In genomic region chr2:234075947-234076346, GRCh38 we compare ENCODE assay signal across 22 cellular contexts. TPM values are rescaled to one million over a fixed set of nuclear protein-coding genes. Genes with fewer than 3 reads are reported as not detected.
DNase-seq lines count a peak whose midpoint lies in the region; ATAC-seq and TF ChIP-seq lines count a peak whose summit lies in the region.
"Had no signal": no experiment of that assay in that cellular context is flagged by ENCODE, and none has a peak within 500 bp of the region (broad histone marks: within the 10 kb centered on the region; RNA-seq: fewer than 3 reads in every experiment).

No MANE protein-coding gene starts in this region.

- peaks cover 0 to 2% of the 10 kb centered on the region in 2 donors for H3K9me3 Mint-ChIP-seq in stimulated activated naive CD8-positive, alpha-beta T cell treated with anti-CD3 and anti-CD28 coated beads, Interleukin-15, amount 100 ng/mL, for 72 hours
- H3K9me3 Mint-ChIP-seq in naive thymus-derived CD8-positive, alpha-beta T cell, result peaks cover 0 to 1% (median 0%) of the 10 kb centered on the region in 9 donors
- H3K9me3 Mint-ChIP-seq: CD4-positive, alpha-beta T cell had no signal

- no peak overlapping the region for H3K4me3 Mint-ChIP-seq in stimulated activated naive CD8-positive, alpha-beta T cell treated with anti-CD3 and anti-CD28 coated beads, Interleukin-15, amount 100 ng/mL, for 72 hours
- H3K4me3 Mint-ChIP-seq in naive thymus-derived CD8-positive, alpha-beta T cell, result peak overlapping the region in 6 of 10 donors; percentile 18 to 72 (median 58)
- H3K4me3 Mint-ChIP-seq: CD4-positive, alpha-beta T cell; GM23338 had no signal

- no peaks in the 10 kb centered on the region for H3K36me3 Mint-ChIP-seq in naive thymus-derived CD8-positive, alpha-beta T cell

- no peak for TF ChIP-seq POLR2A in lower leg skin (IDR thresholded peaks at IDR 0.05)

- ATAC-seq in stimulated activated naive CD8-positive, alpha-beta T cell treated with anti-CD3 and anti-CD28 coated beads, Interleukin-15, amount 100 ng/mL, for 72 hours, result peak; percentile 9
- no peak for ATAC-seq in stimulated activated naive CD8-positive, alpha-beta T cell treated with anti-CD3 and anti-CD28 coated beads, Interleukin-15, Interleukin-2, amounts not matched to agents 100 U/mL and 50 U/mL, for 24 hours
- ATAC-seq in naive thymus-derived CD8-positive, alpha-beta T cell, result no peak
- ATAC-seq: GM23338 had no signal

- TF ChIP-seq CTCF in lower leg skin (IDR thresholded peaks at IDR 0.05), result no peak

- H3K4me3 ChIP-seq in lower leg skin (ENCODE audit: low read depth, poor library complexity, severe bottlenecking), result no peak overlapping the region
- H3K4me3 ChIP-seq: GM23338, HAP-1 had no signal

- intact Hi-C loops in lower leg skin (cut with DNase I; ENCODE audit: low total_unique reads), result no loop called here

- WGBS in lower leg skin, 2 donors, result 85 to 86% methylated on average over 8 of the region's 8 CpGs

- no peaks in the 10 kb centered on the region for H3K27me3 Mint-ChIP-seq in stimulated activated naive CD8-positive, alpha-beta T cell treated with anti-CD3 and anti-CD28 coated beads, Interleukin-15, amount 100 ng/mL, for 72 hours
- H3K27me3 Mint-ChIP-seq in naive thymus-derived CD8-positive, alpha-beta T cell, result peaks cover 0 to 2% (median 0%) of the 10 kb centered on the region in 5 donors
- H3K27me3 Mint-ChIP-seq: CD4-positive, alpha-beta T cell had no signal

- H3K27ac Mint-ChIP-seq in stimulated activated naive CD8-positive, alpha-beta T cell treated with anti-CD3 and anti-CD28 coated beads, Interleukin-15, amount 100 ng/mL, for 72 hours, result no peak overlapping the region
- H3K27ac Mint-ChIP-seq in naive thymus-derived CD8-positive, alpha-beta T cell, result peak overlapping the region in 3 of 10 donors; percentile 53 to 80 (median 70)
- H3K27ac Mint-ChIP-seq: CD4-positive, alpha-beta T cell; GM23338 had no signal

- POLR2A ChIA-PET in naive thymus-derived CD8-positive, alpha-beta T cell (lab: Charles Lee), result no interaction called here

- DNase-seq in stimulated activated naive CD8-positive, alpha-beta T cell treated with anti-CD3 and anti-CD28 coated beads, Interleukin-15, amount 100 ng/mL, for 72 hours, result no peak
- DNase-seq in stimulated activated naive CD8-positive, alpha-beta T cell treated with anti-CD3 and anti-CD28 coated beads, Interleukin-15, Interleukin-2, amounts not matched to agents 100 U/mL and 50 U/mL, for 24 hours, result no peak
- DNase-seq in cerebellum (ENCODE audit: low spot score) (peak; percentile 12), DMS53 (lab: John Stamatoyannopoulos, UW) (no peak), lower leg skin (ENCODE audit: low spot score in 2 of 2) (no peak)
- no peak for DNase-seq in naive thymus-derived CD8-positive, alpha-beta T cell
- DNase-seq in stimulated activated CD4-positive, alpha-beta T cell treated with anti-CD3 and anti-CD28 coated beads, Interleukin-4, amount 100 ng/mL, for 4 hours, result no peak
- DNase-seq: BE2C; CD4-positive, alpha-beta T cell; COR-L47; DMS79 treated with DMSO at 0.1 percent for 48 hours; IMR-90; NCI-H1105; NCI-H146; NCI-H2029; NCI-H2227 treated with DMSO at 0.1 percent for 48 hours; NCI-H510A; NK-92 treated with Interleukin-12 subunit alpha and Interleukin-12 subunit beta, amount 100 ng/mL, for 24 hours; SIG-M5 had no signal

- peaks cover 36% of the 10 kb centered on the region for H3K4me1 Mint-ChIP-seq in stimulated activated naive CD8-positive, alpha-beta T cell treated with anti-CD3 and anti-CD28 coated beads, Interleukin-15, amount 100 ng/mL, for 72 hours
- peaks cover 22 to 51% (median 39%) of the 10 kb centered on the region in 4 donors for H3K4me1 Mint-ChIP-seq in naive thymus-derived CD8-positive, alpha-beta T cell
- H3K4me1 Mint-ChIP-seq: GM23338 had no signal

RNA-seq across cellular contexts. Expression of gene SPP2, which starts 25.4 kb away (rescaled TPM):
- total RNA-seq in cerebellum (not detected), lower leg skin (not detected)
- total RNA-seq in naive thymus-derived CD8-positive, alpha-beta T cell, result not detected
- not detected for polyA plus RNA-seq in naive thymus-derived CD8-positive, alpha-beta T cell
- total RNA-seq: A673; CD4-positive, alpha-beta T cell; GM23338; IMR-90 had no signal
- polyA plus RNA-seq: GM23338, IMR-90 had no signal

Comparison
In these comparisons a context has a peak if more than half of its experiments do, and no peak if none do; other contexts are left out.
1. H3K4me3 Mint-ChIP-seq: peak in naive thymus-derived CD8-positive, alpha-beta T cell (6 of 10); none in stimulated activated naive CD8-positive, alpha-beta T cell treated with anti-CD3 and anti-CD28 coated beads, Interleukin-15, amount 100 ng/mL, for 72 hours (0 of 2).